16 cellular contexts compared by ENCODE assay signal in genomic region chr14:48936881-48937280, GRCh38.
"Had no signal": no experiment of that assay in that cellular context is flagged by ENCODE, and none has a peak within 500 bp of the region (broad histone marks: within the 10 kb centered on the region; RNA-seq: fewer than 3 reads in every experiment).

No MANE protein-coding gene starts in this region.

- H3K27ac ChIP-seq: cardiac muscle cell, lower lobe of right lung, ovary, stomach, thyroid gland had no signal

- H3K27me3 ChIP-seq: cardiac muscle cell, ovary, stomach, thyroid gland had no signal

- H3K9me3 ChIP-seq: lower lobe of right lung, mucosa of descending colon, ovary, stomach, thyroid gland had no signal

- ATAC-seq: esophagus mucosa; lower lobe of right lung; mucosa of descending colon; natural killer cell treated with Interleukin-12 subunit alpha and Interleukin-12 subunit beta and Interleukin-15 and Interleukin-18, amount 100 ng/mL, for 72 hours had no signal

- DNase-seq: activated CD4-positive, alpha-beta T cell treated with anti-CD3 and anti-CD28 coated beads, Interleukin-2, amount 50 U/mL, for 4 hours; activated CD4-positive, CD25-positive, alpha-beta regulatory T cell treated with anti-CD3 and anti-CD28 coated beads, Interleukin-2, amount 50 U/mL, for 72 hours; activated effector memory CD4-positive, alpha-beta T cell treated with Interleukin-2 at 50 U/mL for 16 hours; activated T-cell treated with anti-CD3 and anti-CD28 coated beads, Interleukin-2, amount 50 U/mL, for 24 hours; immature natural killer cell; lower lobe of right lung; mucosa of descending colon; ovary; stimulated activated CD4-positive, alpha-beta T cell treated with anti-CD3 and anti-CD28 coated beads, Interleukin-15, amount 100 ng/mL, for 24 hours; stimulated activated CD4-positive, alpha-beta T cell treated with anti-CD3 and anti-CD28 coated beads, Interleukin-4, amount 100 ng/mL, for 4 hours; stomach; SW 1271; thyroid gland had no signal

- H3K4me1 ChIP-seq: lower lobe of right lung, thyroid gland had no signal

- H3K4me3 ChIP-seq: cardiac muscle cell, lower lobe of right lung, mucosa of descending colon, ovary, stomach, thyroid gland had no signal

- H3K36me3 ChIP-seq: cardiac muscle cell, lower lobe of right lung, ovary, stomach, thyroid gland had no signal
